In the genomic region with DNA sequence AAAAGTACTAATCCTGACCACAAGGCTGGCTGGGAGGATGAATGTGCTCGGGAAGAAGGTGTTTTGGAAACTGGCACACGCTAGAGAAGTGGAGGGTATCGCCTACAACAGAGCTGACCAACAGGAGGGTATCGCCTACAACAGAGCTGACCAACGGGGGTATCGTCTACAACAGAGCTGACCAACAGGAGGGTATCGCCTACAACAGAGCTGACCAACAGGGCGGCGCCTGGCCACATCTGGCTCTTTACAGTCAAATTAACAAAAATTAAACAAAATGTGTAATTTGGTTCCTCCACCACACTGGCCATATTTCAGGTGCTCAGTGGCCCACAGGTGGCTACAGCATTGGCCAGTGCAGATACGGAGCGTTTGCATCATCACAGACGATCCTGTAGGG, we compare ENCODE assay signal across 21 cellular contexts.
A peak's percentile ranks its signal among the peaks of the same experiment; 100 is the strongest.
DNase-seq lines count a peak whose midpoint lies in the region; ATAC-seq and TF ChIP-seq lines count a peak whose summit lies in the region.
"Had no signal": no experiment of that assay in that cellular context is flagged by ENCODE, and none has a peak within 500 bp of the region (broad histone marks: within the 10 kb centered on the region; RNA-seq: fewer than 3 reads in every experiment).

No MANE protein-coding gene starts in this region.

- no TSS peak for BruUV-seq in A673 (replicated peaks; lab: Mats Ljungman, UMichigan)

- CTCF ChIA-PET in A673 (lab: Charles Lee): no interaction called here

- H3K9me3 ChIP-seq in A673 (ENCODE audit: low read depth, low read length, poor library complexity, severe bottlenecking): no peaks in the 10 kb centered on the region
- H3K9me3 ChIP-seq in T-helper 17 cell (ENCODE audit: control insufficient read depth, low read length, poor library complexity, severe bottlenecking): no peaks in the 10 kb centered on the region
- H3K9me3 ChIP-seq in sigmoid colon: no peaks in the 10 kb centered on the region
- H3K9me3 ChIP-seq: breast epithelium had no signal

- TF ChIP-seq CTCF in A673 (conservative IDR thresholded peaks at IDR 0.05; ENCODE audit: low read depth, low read length): 0 out of 2 replicates have a peak, but pooled peaks have one; percentile 12
- TF ChIP-seq CTCF in GM13977 (IDR thresholded peaks at IDR 0.05; ENCODE audit: extremely low read depth, insufficient read depth, missing control alignments): peak; percentile 6
- peak; percentile 40 for TF ChIP-seq CTCF in foreskin keratinocyte (conservative IDR thresholded peaks at IDR 0.05)
- TF ChIP-seq CTCF in dorsolateral prefrontal cortex (IDR thresholded peaks at IDR 0.05 in 54 of 56, conservative IDR thresholded peaks at IDR 0.05 in 2 of 56; ENCODE audit: low read depth in 1 of 56, partially characterized antibody in 56 of 56): no peak
- TF ChIP-seq CTCF in sigmoid colon (IDR thresholded peaks at IDR 0.05): no peak

- WGBS in sigmoid colon, 2 donors: 95% methylated on average over 12 of the region's 12 CpGs

- no peak for DNase-seq in A673 (ENCODE audit: low spot score)
- no peak for DNase-seq in GM13977 (ENCODE audit: low spot score)
- DNase-seq in T-helper 17 cell: no peak
- DNase-seq in foreskin keratinocyte: no peak
- no peak for DNase-seq in dorsolateral prefrontal cortex
- DNase-seq in sigmoid colon: no peak
- DNase-seq: activated CD4-positive, alpha-beta memory T cell treated with anti-CD3 and anti-CD28 coated beads, Interleukin-2, amount 10 ng/mL, durations not matched to agents 7 days and 5 days; activated naive CD8-positive, alpha-beta T cell treated with anti-CD3 and anti-CD28 coated beads for 36 hours; activated T-cell treated with anti-CD3 and anti-CD28 coated beads, Interleukin-2, amount 50 U/mL, for 24 hours; effector CD4-positive, alpha-beta T cell; hippocampal formation; kidney glomerular epithelial cell; NCI-H1694 treated with DMSO at 0.1 percent for 48 hours; NCI-H345; Right ventricle myocardium superior; stimulated activated CD4-positive, alpha-beta T cell treated with anti-CD3 and anti-CD28 coated beads, Interleukin-2, amount 100 ng/mL, for 24 hours; T-helper 1 cell had no signal

- no peaks in the 10 kb centered on the region for H3K36me3 Mint-ChIP-seq in T-helper 17 cell (ENCODE audit: low read depth)
- H3K36me3 Mint-ChIP-seq: activated naive CD8-positive, alpha-beta T cell treated with anti-CD3 and anti-CD28 coated beads for 36 hours had no signal

- H3K36me3 ChIP-seq in A673 (ENCODE audit: insufficient read depth, low read length, poor library complexity, severe bottlenecking): no peaks in the 10 kb centered on the region
- H3K36me3 ChIP-seq in sigmoid colon: no peaks in the 10 kb centered on the region
- H3K36me3 ChIP-seq: breast epithelium had no signal

- TF ChIP-seq POLR2A in GM18505 (IDR thresholded peaks at IDR 0.05; ENCODE audit: borderline replicate concordance, extremely low read depth, insufficient read depth, insufficient read length) (no peak), sigmoid colon (IDR thresholded peaks at IDR 0.05) (no peak)

- H3K4me3 ChIP-seq in A673 (ENCODE audit: low read depth, low read length, poor library complexity, severe bottlenecking): no peak overlapping the region
- no peak overlapping the region for H3K4me3 ChIP-seq in dorsolateral prefrontal cortex
- no peak overlapping the region for H3K4me3 ChIP-seq in sigmoid colon
- H3K4me3 ChIP-seq: breast epithelium had no signal

- H3K27me3 Mint-ChIP-seq in T-helper 17 cell: no peaks in the 10 kb centered on the region
- H3K27me3 Mint-ChIP-seq: activated CD4-positive, alpha-beta memory T cell treated with anti-CD3 and anti-CD28 coated beads, Interleukin-2, amount 10 ng/mL, durations not matched to agents 7 days and 5 days; activated naive CD8-positive, alpha-beta T cell treated with anti-CD3 and anti-CD28 coated beads for 36 hours; activated T-cell treated with anti-CD3 and anti-CD28 coated beads, Interleukin-2, amount 50 U/mL, for 24 hours had no signal

- H3K27me3 ChIP-seq in A673 (replicated peaks; ENCODE audit: insufficient read depth, low read depth, low read length, poor library complexity) (no peaks in the 10 kb centered on the region), foreskin keratinocyte (no peaks in the 10 kb centered on the region), dorsolateral prefrontal cortex (no peaks in the 10 kb centered on the region), sigmoid colon (no peaks in the 10 kb centered on the region)
- H3K27me3 ChIP-seq: breast epithelium had no signal

- POLR2A ChIA-PET in A673 (lab: Charles Lee; ENCODE audit: low non-redundant PET): no interaction called here

- ATAC-seq in T-helper 17 cell (no peak), foreskin keratinocyte (no peak), GM18505 (IDR thresholded peaks at IDR 0.05; ENCODE audit: unreplicated experiment) (no peak), GM21447 (IDR thresholded peaks at IDR 0.05; ENCODE audit: unreplicated experiment) (no peak)

- in situ Hi-C loops in GM13977 (cut with MboI; ENCODE audit: low pct_unique_long_range_greater_than_20kb, low sequenced_read_pairs, unreplicated experiment): no loop called here

- H3K27ac ChIP-seq in A673 (ENCODE audit: low read depth, low read length, poor library complexity, severe bottlenecking) (no peak overlapping the region), foreskin keratinocyte (no peak overlapping the region), dorsolateral prefrontal cortex (no peak overlapping the region), sigmoid colon (no peak overlapping the region)
- H3K27ac ChIP-seq: breast epithelium, VCaP had no signal

- intact Hi-C loops in A673 (cut with micrococcal nuclease; ENCODE audit: unreplicated experiment) (no loop called here), dorsolateral prefrontal cortex (cut with DNase I) (no loop called here), sigmoid colon (cut with DNase I) (no loop called here)

- H3K4me1 Mint-ChIP-seq in T-helper 17 cell: peaks cover 16% of the 10 kb centered on the region

- peak overlapping the region; percentile 45 for H3K27ac Mint-ChIP-seq in T-helper 17 cell
- H3K27ac Mint-ChIP-seq: activated CD4-positive, alpha-beta memory T cell treated with anti-CD3 and anti-CD28 coated beads, Interleukin-2, amount 10 ng/mL, durations not matched to agents 7 days and 5 days; activated naive CD8-positive, alpha-beta T cell treated with anti-CD3 and anti-CD28 coated beads for 36 hours; activated T-cell treated with anti-CD3 and anti-CD28 coated beads, Interleukin-2, amount 50 U/mL, for 24 hours had no signal

- no peak overlapping the region for H3K4me3 Mint-ChIP-seq in T-helper 17 cell
- H3K4me3 Mint-ChIP-seq: activated CD4-positive, alpha-beta memory T cell treated with anti-CD3 and anti-CD28 coated beads, Interleukin-2, amount 10 ng/mL, durations not matched to agents 7 days and 5 days; activated naive CD8-positive, alpha-beta T cell treated with anti-CD3 and anti-CD28 coated beads for 36 hours; activated T-cell treated with anti-CD3 and anti-CD28 coated beads, Interleukin-2, amount 50 U/mL, for 24 hours had no signal

- no peak for TF ChIP-seq EP300 in sigmoid colon (IDR thresholded peaks at IDR 0.05)

- no peaks in the 10 kb centered on the region for H3K4me1 ChIP-seq in A673 (ENCODE audit: insufficient read depth, low read length, poor library complexity, severe bottlenecking)
- peaks cover 27% of the 10 kb centered on the region for H3K4me1 ChIP-seq in foreskin keratinocyte
- H3K4me1 ChIP-seq in sigmoid colon: peaks cover 0 to 34% (median 33%) of the 10 kb centered on the region in 4 donors

Comparison
In these comparisons a context has a peak if more than half of its experiments do, and no peak if none do; other contexts are left out.
1. CTCF ChIP-seq: peak in A673 (single experiment), GM13977 (single experiment) and foreskin keratinocyte (single experiment); none in dorsolateral prefrontal cortex (0 of 56) and sigmoid colon (0 of 4).